Comparison of ENCODE assay signal across 27 cellular contexts in the genomic region with DNA sequence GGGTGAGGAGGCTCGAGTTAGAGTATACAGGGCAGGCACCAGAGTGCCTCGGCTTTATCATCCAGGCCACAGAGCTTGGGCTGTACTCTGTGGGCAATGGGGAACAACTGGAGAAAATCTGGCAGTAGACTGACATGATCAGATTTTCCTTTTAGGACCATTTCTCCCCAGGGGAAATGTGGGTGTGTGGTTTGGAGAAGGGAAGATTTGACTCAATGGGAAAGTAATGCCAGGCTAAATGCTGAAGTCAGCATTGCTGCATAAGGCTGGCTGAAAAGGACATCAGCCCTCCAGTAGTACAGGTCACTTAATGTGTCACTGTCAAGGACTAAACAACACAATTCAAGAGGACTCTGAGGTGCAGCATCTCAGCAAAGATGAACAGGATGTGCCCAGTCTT. TPM values are rescaled to one million over a fixed set of nuclear protein-coding genes. Genes with fewer than 3 reads are reported as not detected.
A peak's percentile ranks its signal among the peaks of the same experiment; 100 is the strongest.
DNase-seq lines count a peak whose midpoint lies in the region; ATAC-seq and TF ChIP-seq lines count a peak whose summit lies in the region.
"Had no signal": no experiment of that assay in that cellular context is flagged by ENCODE, and none has a peak within 500 bp of the region (broad histone marks: within the 10 kb centered on the region; RNA-seq: fewer than 3 reads in every experiment).

No MANE protein-coding gene starts in this region.

- H4K5ac ChIP-seq in IMR-90 (ENCODE audit: low read depth, low read length), result no peak overlapping the region

- H3K4me1 Mint-ChIP-seq in activated CD4-positive, alpha-beta memory T cell treated with anti-CD3 and anti-CD28 coated beads, Interleukin-2, amount 10 ng/mL, durations not matched to agents 7 days and 5 days, result no peaks in the 10 kb centered on the region
- H3K4me1 Mint-ChIP-seq: CD14-positive monocyte; CD8-positive, alpha-beta memory T cell had no signal

- intact Hi-C loops in IMR-90 (cut with micrococcal nuclease), result no loop called here
- intact Hi-C loops in left lung (cut with DNase I), result no loop called here

- H3K4me2 ChIP-seq in IMR-90 (ENCODE audit: low read depth, low read length), result no peak overlapping the region
- H3K4me2 ChIP-seq in mesenchymal stem cell (ENCODE audit: low read length, poor library complexity, severe bottlenecking), result no peak overlapping the region

- no peak overlapping the region for H3K18ac ChIP-seq in IMR-90 (ENCODE audit: low read depth, low read length)
- no peak overlapping the region for H3K18ac ChIP-seq in mesenchymal stem cell (ENCODE audit: low read depth in 1 of 2, low read length in 2 of 2)

- H2BK20ac ChIP-seq in IMR-90 (ENCODE audit: low read depth, low read length), result no peak overlapping the region

- CTCF ChIA-PET in IMR-90 (lab: Yijun Ruan, JAX), result no interaction called here
- CTCF ChIA-PET in activated CD4-positive, alpha-beta memory T cell treated with anti-CD3 and anti-CD28 coated beads, Interleukin-2, amount 10 ng/mL, durations not matched to agents 7 days and 5 days (lab: Charles Lee), result no interaction called here

- H3K4me1 ChIP-seq in IMR-90 (ENCODE audit: control insufficient read depth, insufficient read depth, low read length) (peaks cover 5% of the 10 kb centered on the region; the same call in 1 of the 2 replicates), mesenchymal stem cell (ENCODE audit: control insufficient read depth, insufficient read depth, low read depth, low read length) (peaks cover 7% of the 10 kb centered on the region), left lung (no peaks in the 10 kb centered on the region)
- H3K4me1 ChIP-seq: BE2C, SJCRH30 had no signal

- H2BK5ac ChIP-seq in IMR-90 (ENCODE audit: low read depth, low read length, poor library complexity, severe bottlenecking) (no peak overlapping the region), mesenchymal stem cell (ENCODE audit: low read depth, low read length, poor library complexity, severe bottlenecking) (no peak overlapping the region)

- H3K27me3 ChIP-seq in IMR-90 (ENCODE audit: control insufficient read depth, insufficient read depth, low read length) (peaks cover 5% of the 10 kb centered on the region; the same call in 1 of the 2 replicates), mesenchymal stem cell (ENCODE audit: control insufficient read depth in 1 of 2, insufficient read depth in 1 of 2, low read length in 2 of 2) (peaks cover 33 to 39% of the 10 kb centered on the region in 2 experiments), left lung (no peaks in the 10 kb centered on the region)
- H3K27me3 ChIP-seq: BE2C had no signal

- H3K9me3 ChIP-seq in IMR-90 (ENCODE audit: control insufficient read depth, insufficient read depth, low read length), result no peaks in the 10 kb centered on the region
- peaks cover 4% of the 10 kb centered on the region for H3K9me3 ChIP-seq in mesenchymal stem cell (ENCODE audit: control insufficient read depth, low read length)
- no peaks in the 10 kb centered on the region for H3K9me3 ChIP-seq in left lung
- H3K9me3 ChIP-seq: BE2C, SJCRH30 had no signal

- no peak overlapping the region for H2BK12ac ChIP-seq in mesenchymal stem cell (ENCODE audit: low read length in 2 of 2)

- no peak overlapping the region for H3K14ac ChIP-seq in IMR-90 (replicated peaks; ENCODE audit: low read depth, low read length)
- H3K14ac ChIP-seq in mesenchymal stem cell (ENCODE audit: low read length in 2 of 2), result no peak overlapping the region

- no peak overlapping the region for H2AK9ac ChIP-seq in IMR-90 (replicated peaks; ENCODE audit: low read depth, low read length, poor library complexity)

- in situ Hi-C loops in IMR-90 (cut with MboI; ENCODE audit: low sequenced_read_pairs), result loop anchor here (10.0 to 25.0 kb wide), 2 partner anchors 219 to 1302 kb away; no protein-coding TSS in a partner anchor

- H4K8ac ChIP-seq in IMR-90 (ENCODE audit: low read depth in 2 of 2, low read length in 2 of 2) (no peak overlapping the region), mesenchymal stem cell (ENCODE audit: low read length) (no peak overlapping the region)

- no peak overlapping the region for H2BK120ac ChIP-seq in IMR-90 (ENCODE audit: low read depth, low read length)
- no peak overlapping the region for H2BK120ac ChIP-seq in mesenchymal stem cell (ENCODE audit: low read depth, low read length)

- H3K9me1 ChIP-seq in IMR-90 (ENCODE audit: insufficient read depth, low read length), result no peaks in the 10 kb centered on the region

- no peak overlapping the region for H3K56ac ChIP-seq in IMR-90 (ENCODE audit: extremely low read depth, insufficient read depth, low read length)

- no TSS peak for BruUV-seq in IMR-90 (replicated peaks; lab: Mats Ljungman, UMichigan)

- H3K27me3 Mint-ChIP-seq in activated CD4-positive, alpha-beta memory T cell treated with anti-CD3 and anti-CD28 coated beads, Interleukin-2, amount 10 ng/mL, durations not matched to agents 7 days and 5 days, result peaks cover 8% of the 10 kb centered on the region

- H3K36me3 ChIP-seq in IMR-90 (ENCODE audit: control insufficient read depth, insufficient read depth, low read length) (no peaks in the 10 kb centered on the region), mesenchymal stem cell (ENCODE audit: control insufficient read depth in 1 of 2, insufficient read depth in 2 of 2, low read depth in 1 of 2, low read length in 2 of 2) (no peaks in the 10 kb centered on the region), left lung (no peaks in the 10 kb centered on the region)
- H3K36me3 ChIP-seq: BE2C, SJCRH30 had no signal

- DNase-seq in IMR-90 (no peak), mesenchymal stem cell (peak; percentile 17), stromal cell of bone marrow (ENCODE audit: low read depth) (peak; percentile 69), left lung (no peak)
- no peak for DNase-seq in activated naive CD4-positive, alpha-beta T cell (lab: John Stamatoyannopoulos, UW)
- DNase-seq in activated CD4-positive, alpha-beta memory T cell treated with anti-CD3 and anti-CD28 coated beads, Interleukin-2, amount 10 ng/mL, durations not matched to agents 7 days and 5 days, result no peak
- DNase-seq: BE2C; Calu3; CD8-positive, alpha-beta memory T cell; Kasumi-1; MV-4-11; NCI-H1105; NCI-H1436 treated with DMSO at 0.1 percent for 48 hours; NCI-H1930; NCI-H2107; NCI-H524 treated with DMSO at 0.1 percent for 48 hours; NCI-H774; SJCRH30 had no signal

- ATAC-seq in IMR-90 (ENCODE audit: low read depth) (no peak), left lung (no peak)
- ATAC-seq: HCT116, K562, Right ventricle myocardium inferior, SK-N-SH treated with all-trans-retinoic acid at 6 μM for 48 hours had no signal

- H4K91ac ChIP-seq in IMR-90 (ENCODE audit: insufficient read depth, low read depth, low read length) (no peak overlapping the region), mesenchymal stem cell (ENCODE audit: low read length) (no peak overlapping the region)

- H3K27ac Mint-ChIP-seq in activated CD4-positive, alpha-beta memory T cell treated with anti-CD3 and anti-CD28 coated beads, Interleukin-2, amount 10 ng/mL, durations not matched to agents 7 days and 5 days, result no peak overlapping the region

- H2BK15ac ChIP-seq in IMR-90 (ENCODE audit: low read depth, low read length) (no peak overlapping the region), mesenchymal stem cell (ENCODE audit: low read depth, poor library complexity, severe bottlenecking) (no peak overlapping the region)

- H3K9me3 Mint-ChIP-seq in activated CD4-positive, alpha-beta memory T cell treated with anti-CD3 and anti-CD28 coated beads, Interleukin-2, amount 10 ng/mL, durations not matched to agents 7 days and 5 days, result no peaks in the 10 kb centered on the region

- H3K9ac ChIP-seq in IMR-90 (ENCODE audit: low read depth, low read length) (no peak overlapping the region), mesenchymal stem cell (ENCODE audit: low read length) (no peak overlapping the region)

- H3K79me1 ChIP-seq in IMR-90 (ENCODE audit: low read depth in 1 of 2, low read length in 2 of 2), result no peaks in the 10 kb centered on the region
- H3K79me1 ChIP-seq in mesenchymal stem cell (replicated peaks; ENCODE audit: low read length, poor library complexity, severe bottlenecking), result no peaks in the 10 kb centered on the region

- no peak for TF ChIP-seq POLR2A in IMR-90 (IDR thresholded peaks at IDR 0.05; ENCODE audit: low read depth, low read length)

- dilution Hi-C loops in IMR-90 (cut with HindIII; ENCODE audit: low sequenced_read_pairs, unreplicated experiment), result no loop called here

- no peak for TF ChIP-seq RAD21 in IMR-90 (IDR thresholded peaks at IDR 0.05; ENCODE audit: low read length)

- no peak overlapping the region for H3K4me3 ChIP-seq in IMR-90 (ENCODE audit: insufficient read depth, low read depth, low read length)
- no peak overlapping the region for H3K4me3 ChIP-seq in mesenchymal stem cell (ENCODE audit: insufficient read depth in 1 of 2, low read depth in 1 of 2, low read length in 2 of 2)
- no peak overlapping the region for H3K4me3 ChIP-seq in left lung
- H3K4me3 ChIP-seq: K562, SJCRH30 had no signal

- H3K36me3 Mint-ChIP-seq in activated CD4-positive, alpha-beta memory T cell treated with anti-CD3 and anti-CD28 coated beads, Interleukin-2, amount 10 ng/mL, durations not matched to agents 7 days and 5 days (ENCODE audit: low read depth), result no peaks in the 10 kb centered on the region
- H3K36me3 Mint-ChIP-seq: CD14-positive monocyte; CD8-positive, alpha-beta memory T cell had no signal

- no peaks in the 10 kb centered on the region for H4K20me1 ChIP-seq in IMR-90 (ENCODE audit: insufficient read depth, low read length)

- TF ChIP-seq CTCF in IMR-90 (conservative IDR thresholded peaks at IDR 0.05; ENCODE audit: low read depth, low read length) (no peak), VCaP (conservative IDR thresholded peaks at IDR 0.05) (no peak), left lung (IDR thresholded peaks at IDR 0.05) (no peak)

- no CpG with 5 or more reads among the region's 2 CpGs for WGBS in IMR-90 (ENCODE audit: extremely low coverage in 2 of 2, insufficient read length in 1 of 2), 2 experiments
- 78% methylated on average over 2 of the region's 2 CpGs for WGBS in mesenchymal stem cell

- H2AK5ac ChIP-seq in IMR-90 (ENCODE audit: low read depth, low read length) (no peak overlapping the region), mesenchymal stem cell (ENCODE audit: low read length, severe bottlenecking) (no peak overlapping the region)

- H3K4ac ChIP-seq in IMR-90 (ENCODE audit: low read depth, low read length) (no peak overlapping the region), mesenchymal stem cell (ENCODE audit: low read depth in 1 of 2, low read length in 2 of 2) (no peak overlapping the region)

- no peak overlapping the region for H3K27ac ChIP-seq in IMR-90 (ENCODE audit: insufficient read depth, low read length)
- H3K27ac ChIP-seq in VCaP, result peak overlapping the region; percentile 55
- H3K27ac ChIP-seq in mesenchymal stem cell (ENCODE audit: low read length, poor library complexity, severe bottlenecking), result no peak overlapping the region
- no peak overlapping the region for H3K27ac ChIP-seq in left lung
- H3K27ac ChIP-seq: SJCRH30 had no signal

- no peak overlapping the region for H3K23ac ChIP-seq in IMR-90 (ENCODE audit: low read depth, low read length)
- H3K23ac ChIP-seq in mesenchymal stem cell (ENCODE audit: low read length in 2 of 2), result no peak overlapping the region

- no peak overlapping the region for H2AFZ ChIP-seq in IMR-90 (replicated peaks; ENCODE audit: low read length, poor library complexity)
- H2AFZ ChIP-seq in mesenchymal stem cell (ENCODE audit: low read depth, low read length), result no peak overlapping the region

- H3K4me3 Mint-ChIP-seq in activated CD4-positive, alpha-beta memory T cell treated with anti-CD3 and anti-CD28 coated beads, Interleukin-2, amount 10 ng/mL, durations not matched to agents 7 days and 5 days, result no peak overlapping the region
- H3K4me3 Mint-ChIP-seq: CD14-positive monocyte; CD8-positive, alpha-beta memory T cell had no signal

- POLR2A ChIA-PET in IMR-90 (lab: Charles Lee; ENCODE audit: unreplicated experiment), result no interaction called here
- POLR2A ChIA-PET in activated CD4-positive, alpha-beta memory T cell treated with anti-CD3 and anti-CD28 coated beads, Interleukin-2, amount 10 ng/mL, durations not matched to agents 7 days and 5 days (lab: Charles Lee), result no interaction called here

RNA-seq across cellular contexts. Expression of a gene that starts 5.0 kb away (rescaled TPM):
- under 0.01 TPM in 1 of 2 replicates, not detected in the other for total RNA-seq in IMR-90 (2012; rRNA removed)
- polyA plus RNA-seq in IMR-90 (2012; rRNA removed), result not detected in 2 replicates
- not detected in 2 replicates for polyA plus RNA-seq in IMR-90 (2012; cell fraction: cytosol; rRNA removed)
- polyA plus RNA-seq in IMR-90 (2012; cell fraction: nucleus; rRNA removed; ENCODE audit: low replicate concordance), result 0.05 TPM in 1 of 2 replicates, not detected in the other
- 0.03 TPM for polyA plus RNA-seq in mesenchymal stem cell (2013, experiment 1 of 2)
- 0.04 TPM for polyA plus RNA-seq in mesenchymal stem cell (2013, experiment 2 of 2)
- 1 to 10 TPM in 1 of 2 donors, under 1 TPM in 1; 0.87 to 1.2 TPM for total RNA-seq in left lung
- not detected for total RNA-seq in activated CD4-positive, alpha-beta memory T cell treated with anti-CD3 and anti-CD28 coated beads, Interleukin-2, amount 10 ng/mL, durations not matched to agents 7 days and 5 days
- total RNA-seq: Calu3; CD8-positive, alpha-beta memory T cell; HT-29; K562; MCF 10A; SJCRH30 had no signal
- polyA plus RNA-seq: CD14-positive monocyte; CD8-positive, alpha-beta memory T cell; K562 had no signal

RNA-seq across cellular contexts. Expression of a gene that starts 40.4 kb away (rescaled TPM):
- total RNA-seq in IMR-90 (2012; rRNA removed), result not detected in 2 replicates
- polyA plus RNA-seq in IMR-90 (2012; rRNA removed), result not detected in 2 replicates
- not detected in 2 replicates for polyA plus RNA-seq in IMR-90 (2012; cell fraction: cytosol; rRNA removed)
- not detected in 2 replicates for polyA plus RNA-seq in IMR-90 (2012; cell fraction: nucleus; rRNA removed; ENCODE audit: low replicate concordance)
- polyA plus RNA-seq in mesenchymal stem cell (2013, experiment 1 of 2), result not detected
- polyA plus RNA-seq in mesenchymal stem cell (2013, experiment 2 of 2), result not detected
- not detected for total RNA-seq in left lung
- not detected for total RNA-seq in activated CD4-positive, alpha-beta memory T cell treated with anti-CD3 and anti-CD28 coated beads, Interleukin-2, amount 10 ng/mL, durations not matched to agents 7 days and 5 days
- total RNA-seq: Calu3; CD8-positive, alpha-beta memory T cell; H1; HT-29; MCF 10A; Right ventricle myocardium inferior; SJCRH30 had no signal
- polyA plus RNA-seq: CD14-positive monocyte; CD8-positive, alpha-beta memory T cell; H1; K562 had no signal

Comparison
In these comparisons a context has a peak if more than half of its experiments do, and no peak if none do; other contexts are left out.
1. DNase-seq: peak in mesenchymal stem cell (single experiment) and stromal cell of bone marrow (single experiment); none in IMR-90 (single experiment), left lung (0 of 2), activated naive CD4-positive, alpha-beta T cell (0 of 4) and activated CD4-positive, alpha-beta memory T cell treated with anti-CD3 and anti-CD28 coated beads, Interleukin-2, amount 10 ng/mL, durations not matched to agents 7 days and 5 days (single experiment).